In the genomic region with DNA sequence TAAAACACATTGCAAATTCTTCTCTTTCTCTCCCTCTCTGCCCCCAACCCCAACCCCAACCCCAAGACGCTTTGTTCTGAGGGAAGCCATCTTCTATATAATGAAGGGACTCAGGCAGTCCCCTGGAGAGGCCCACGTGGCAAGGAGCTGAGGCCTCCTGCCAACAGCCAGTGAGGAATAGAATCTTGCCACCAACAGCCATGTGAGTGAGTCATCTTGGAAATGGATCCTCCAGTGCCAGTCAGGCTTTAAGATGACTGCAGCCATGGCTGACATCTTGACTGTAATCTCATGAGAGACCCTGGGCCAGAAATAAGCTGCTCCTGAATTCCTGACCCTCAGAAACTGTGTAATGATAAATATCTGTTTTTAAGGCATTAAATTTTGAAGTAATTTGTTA, we compare ENCODE assay signal across 1 cellular context.
TF ChIP-seq lines count a peak whose summit lies in the region.

No MANE protein-coding gene starts in this region.

TF ChIP-seq in IMR-90, 13 proteins besides CTCF, POLR2A, EP300 and RAD21 (continued from another document):
- no peak for TF ChIP-seq RCOR1 (IDR thresholded peaks at IDR 0.05; ENCODE audit: insufficient replicate concordance, low read length)
